Comparison of ENCODE assay signal across 23 cellular contexts in the genomic region with DNA sequence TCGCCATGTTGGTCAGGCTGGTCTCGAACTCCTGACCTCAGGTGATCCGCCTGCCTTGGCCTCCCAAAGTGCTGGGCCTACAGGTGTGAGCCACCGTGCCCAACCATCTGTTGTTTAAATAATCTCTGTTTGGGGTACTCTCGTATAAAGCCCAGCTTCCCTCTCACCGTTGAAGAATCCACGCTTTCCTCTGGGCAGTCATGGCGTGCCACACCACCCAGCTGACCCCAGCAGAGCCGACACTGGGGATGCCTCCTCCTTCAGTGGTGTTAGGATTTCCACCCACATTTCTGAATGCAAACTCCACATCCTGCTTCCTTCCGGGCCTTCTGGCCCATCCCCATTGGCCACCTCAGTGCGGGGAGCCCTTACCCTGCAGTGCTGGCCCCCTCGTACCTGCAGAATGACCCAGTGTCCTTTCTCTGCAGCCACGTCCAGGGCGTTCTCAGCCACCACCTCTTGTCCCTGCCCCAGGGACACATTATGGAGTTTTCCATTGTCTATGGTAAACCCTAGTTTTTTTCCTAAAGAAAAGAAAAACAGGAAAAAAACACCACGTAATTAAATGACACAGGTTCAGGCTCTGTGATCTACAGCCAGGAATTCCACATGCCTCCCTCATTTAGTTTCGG.
A peak's percentile ranks its signal among the peaks of the same experiment; 100 is the strongest.
DNase-seq lines count a peak whose midpoint lies in the region; ATAC-seq and TF ChIP-seq lines count a peak whose summit lies in the region.
"Had no signal": no experiment of that assay in that cellular context is flagged by ENCODE, and none has a peak within 500 bp of the region (broad histone marks: within the 10 kb centered on the region; RNA-seq: fewer than 3 reads in every experiment).

No MANE protein-coding gene starts in this region.

- H3K4me1 Mint-ChIP-seq in activated T-cell treated with anti-CD3 and anti-CD28 coated beads, Interleukin-2, amount 50 U/mL, for 24 hours (ENCODE audit: low read depth) = no peaks in the 10 kb centered on the region
- H3K4me1 Mint-ChIP-seq in endothelial cell (ENCODE audit: unreplicated experiment) = peaks cover 10% of the 10 kb centered on the region
- H3K4me1 Mint-ChIP-seq in stimulated activated effector memory CD8-positive, alpha-beta T cell treated with anti-CD3 and anti-CD28 coated beads, Interleukin-12 subunit alpha, Interleukin-12 subunit beta, amount 100 ng/mL, for 72 hours = no peaks in the 10 kb centered on the region
- H3K4me1 Mint-ChIP-seq: activated T-helper 17 cell treated with anti-CD3 and anti-CD28 coated beads, Interleukin-2, amount 50 U/mL, for 72 hours had no signal

- H3K27me3 ChIP-seq in H7 (ENCODE audit: control insufficient read depth, insufficient read depth, low read length) = no peaks in the 10 kb centered on the region
- H3K27me3 ChIP-seq: Peyer's patch, upper lobe of left lung had no signal

- peak overlapping the region; percentile 5 for H3K27ac Mint-ChIP-seq in activated T-cell treated with anti-CD3 and anti-CD28 coated beads, Interleukin-2, amount 50 U/mL, for 24 hours
- H3K27ac Mint-ChIP-seq in endothelial cell (ENCODE audit: unreplicated experiment) = peak overlapping the region; percentile 82
- peak overlapping the region; percentile 58 for H3K27ac Mint-ChIP-seq in stimulated activated effector memory CD8-positive, alpha-beta T cell treated with anti-CD3 and anti-CD28 coated beads, Interleukin-12 subunit alpha, Interleukin-12 subunit beta, amount 100 ng/mL, for 72 hours
- H3K27ac Mint-ChIP-seq: activated naive CD8-positive, alpha-beta T cell treated with anti-CD3 and anti-CD28 coated beads, Interleukin-2, amount 50 U/mL, for 24 hours; activated T-helper 17 cell treated with anti-CD3 and anti-CD28 coated beads, Interleukin-2, amount 50 U/mL, for 72 hours; nephron; T-helper 1 cell treated with Interleukin-12 subunit alpha and Interleukin-12 subunit beta and Interleukin-4 antibody, amounts not matched to agents 30 μg/mL and 1 μg/mL, for 36 hours had no signal

- H3K36me3 Mint-ChIP-seq in activated T-cell treated with anti-CD3 and anti-CD28 coated beads, Interleukin-2, amount 50 U/mL, for 24 hours (ENCODE audit: low read depth) = no peaks in the 10 kb centered on the region
- H3K36me3 Mint-ChIP-seq in endothelial cell (ENCODE audit: low read depth, unreplicated experiment) = peaks cover 6% of the 10 kb centered on the region
- peaks cover 16% of the 10 kb centered on the region for H3K36me3 Mint-ChIP-seq in stimulated activated effector memory CD8-positive, alpha-beta T cell treated with anti-CD3 and anti-CD28 coated beads, Interleukin-12 subunit alpha, Interleukin-12 subunit beta, amount 100 ng/mL, for 72 hours

- peaks cover 3% of the 10 kb centered on the region for H3K9me3 Mint-ChIP-seq in activated T-cell treated with anti-CD3 and anti-CD28 coated beads, Interleukin-2, amount 50 U/mL, for 24 hours
- no peaks in the 10 kb centered on the region for H3K9me3 Mint-ChIP-seq in endothelial cell (ENCODE audit: unreplicated experiment)
- H3K9me3 Mint-ChIP-seq in stimulated activated effector memory CD8-positive, alpha-beta T cell treated with anti-CD3 and anti-CD28 coated beads, Interleukin-12 subunit alpha, Interleukin-12 subunit beta, amount 100 ng/mL, for 72 hours = peaks cover 2% of the 10 kb centered on the region
- H3K9me3 Mint-ChIP-seq: activated naive CD8-positive, alpha-beta T cell treated with anti-CD3 and anti-CD28 coated beads, Interleukin-2, amount 50 U/mL, for 24 hours; activated T-helper 17 cell treated with anti-CD3 and anti-CD28 coated beads, Interleukin-2, amount 50 U/mL, for 72 hours; nephron; T-helper 1 cell treated with Interleukin-12 subunit alpha and Interleukin-12 subunit beta and Interleukin-4 antibody, amounts not matched to agents 30 μg/mL and 1 μg/mL, for 36 hours had no signal

- H3K36me3 ChIP-seq in H7 (replicated peaks; ENCODE audit: control insufficient read depth, insufficient read depth, low read length) = no peaks in the 10 kb centered on the region
- H3K36me3 ChIP-seq: Peyer's patch, upper lobe of left lung had no signal

- no peak overlapping the region for H3K4me3 ChIP-seq in H7 (ENCODE audit: insufficient read depth, low read depth, low read length)
- H3K4me3 ChIP-seq: Peyer's patch, upper lobe of left lung had no signal

- H3K27me3 Mint-ChIP-seq in activated T-cell treated with anti-CD3 and anti-CD28 coated beads, Interleukin-2, amount 50 U/mL, for 24 hours = no peaks in the 10 kb centered on the region
- H3K27me3 Mint-ChIP-seq in endothelial cell (ENCODE audit: unreplicated experiment) = peaks cover 13% of the 10 kb centered on the region
- H3K27me3 Mint-ChIP-seq: activated naive CD8-positive, alpha-beta T cell treated with anti-CD3 and anti-CD28 coated beads, Interleukin-2, amount 50 U/mL, for 24 hours; activated T-helper 17 cell treated with anti-CD3 and anti-CD28 coated beads, Interleukin-2, amount 50 U/mL, for 72 hours had no signal

- TF ChIP-seq CTCF in endothelial cell (IDR thresholded peaks at IDR 0.05; ENCODE audit: unreplicated experiment) = no peak

- DNase-seq in activated T-cell treated with anti-CD3 and anti-CD28 coated beads, Interleukin-2, amount 50 U/mL, for 24 hours = no peak
- no peak for DNase-seq in activated T-cell treated with anti-CD3 and anti-CD28 coated beads for 4 hours
- DNase-seq in H7 = peak; percentile 51
- DNase-seq in endothelial cell (ENCODE audit: low spot score) = no peak
- DNase-seq in stimulated activated effector memory CD8-positive, alpha-beta T cell treated with anti-CD3 and anti-CD28 coated beads, Interleukin-12 subunit alpha, Interleukin-12 subunit beta, amount 100 ng/mL, for 72 hours (ENCODE audit: low spot score in 2 of 2) = no peak
- no peak for DNase-seq in stimulated activated CD4-positive, alpha-beta T cell treated with anti-CD3 and anti-CD28 coated beads, Interleukin-15, amount 100 ng/mL, for 24 hours
- no peak for DNase-seq in activated gamma-delta T cell (lab: John Stamatoyannopoulos, UW)
- DNase-seq in T-helper 1 cell = no peak
- DNase-seq: activated CD4-positive, alpha-beta T cell treated with anti-CD3 and anti-CD28 coated beads for 48 hours; activated naive CD8-positive, alpha-beta T cell treated with anti-CD3 and anti-CD28 coated beads, Interleukin-2, amount 50 U/mL, for 24 hours; Calu3; effector CD4-positive, alpha-beta T cell; foreskin fibroblast; NCI-H1092; NCI-H187; NCI-H526; Peyer's patch; upper lobe of left lung had no signal

- no peak for ATAC-seq in stimulated activated effector memory CD8-positive, alpha-beta T cell treated with anti-CD3 and anti-CD28 coated beads, Interleukin-12 subunit alpha, Interleukin-12 subunit beta, amount 100 ng/mL, for 72 hours
- ATAC-seq: activated naive CD8-positive, alpha-beta T cell treated with anti-CD3 and anti-CD28 coated beads, Interleukin-2, amount 50 U/mL, for 24 hours; HCT116; sciatic nerve had no signal

- no peak overlapping the region for H3K4me3 Mint-ChIP-seq in activated T-cell treated with anti-CD3 and anti-CD28 coated beads, Interleukin-2, amount 50 U/mL, for 24 hours
- peak overlapping the region; percentile 59 for H3K4me3 Mint-ChIP-seq in endothelial cell (ENCODE audit: unreplicated experiment)
- no peak overlapping the region for H3K4me3 Mint-ChIP-seq in stimulated activated effector memory CD8-positive, alpha-beta T cell treated with anti-CD3 and anti-CD28 coated beads, Interleukin-12 subunit alpha, Interleukin-12 subunit beta, amount 100 ng/mL, for 72 hours
- H3K4me3 Mint-ChIP-seq: activated naive CD8-positive, alpha-beta T cell treated with anti-CD3 and anti-CD28 coated beads, Interleukin-2, amount 50 U/mL, for 24 hours; activated T-helper 17 cell treated with anti-CD3 and anti-CD28 coated beads, Interleukin-2, amount 50 U/mL, for 72 hours; nephron; T-helper 1 cell treated with Interleukin-12 subunit alpha and Interleukin-12 subunit beta and Interleukin-4 antibody, amounts not matched to agents 30 μg/mL and 1 μg/mL, for 36 hours had no signal

Comparison
In these comparisons a context has a peak if more than half of its experiments do, and no peak if none do; other contexts are left out.
1. H3K27ac Mint-ChIP-seq: peak in every context shown above with its lines; median percentile 82 in endothelial cell; 58 in stimulated activated effector memory CD8-positive, alpha-beta T cell treated with anti-CD3 and anti-CD28 coated beads, Interleukin-12 subunit alpha, Interleukin-12 subunit beta, amount 100 ng/mL, for 72 hours; 5 in activated T-cell treated with anti-CD3 and anti-CD28 coated beads, Interleukin-2, amount 50 U/mL, for 24 hours.